In genomic region chr7:89511900-89512299, GRCh38 we compare ENCODE assay signal across 20 cellular contexts.
DNase-seq lines count a peak whose midpoint lies in the region; ATAC-seq, FAIRE-seq and TF ChIP-seq lines count a peak whose summit lies in the region.
"Had no signal": no experiment of that assay in that cellular context is flagged by ENCODE, and none has a peak within 500 bp of the region (broad histone marks: within the 10 kb centered on the region; RNA-seq: fewer than 3 reads in every experiment).

No MANE protein-coding gene starts in this region.

- no peak for FAIRE-seq in frontal cortex (lab: Jason Lieb, UNC)
- FAIRE-seq: D721Med, GM12891, GM19239 had no signal

- peak; percentile 81 for DNase-seq in NCI-H82 (lab: John Stamatoyannopoulos, UW)
- peak; percentile 62 for DNase-seq in NCI-H82 treated with DMSO at 0.1 percent for 48 hours (lab: John Stamatoyannopoulos, UW; ENCODE audit: unreplicated experiment)
- DNase-seq in WERI-Rb-1, result peak; percentile 6
- DNase-seq in frontal cortex (ENCODE audit: low spot score in 2 of 2), result no peak
- no peak for DNase-seq in NCI-H2171 (lab: John Stamatoyannopoulos, UW)
- DNase-seq: 8988T; ACHN; BE2C; C1 segment of cervical spinal cord; Caco-2; Calu3; CD4-positive, alpha-beta memory T cell; CD4-positive, CD25-positive, alpha-beta regulatory T cell; DMS79 treated with DMSO at 0.1 percent for 48 hours; GF-D8 had no signal

- no peaks in the 10 kb centered on the region for H3K9me3 ChIP-seq in WERI-Rb-1 (ENCODE audit: severe bottlenecking)
- H3K9me3 ChIP-seq: BE2C, BLaER1, Caco-2 had no signal

- TF ChIP-seq CTCF in WERI-Rb-1 (IDR thresholded peaks at IDR 0.05; ENCODE audit: low read depth, low read length), result no peak

- no peak overlapping the region for H3K27ac ChIP-seq in WERI-Rb-1
- H3K27ac ChIP-seq: BLaER1 had no signal

- no peak overlapping the region for H3K4me3 ChIP-seq in WERI-Rb-1 (ENCODE audit: low read depth, low read length)
- H3K4me3 ChIP-seq: BLaER1 had no signal

- no peaks in the 10 kb centered on the region for H3K27me3 ChIP-seq in WERI-Rb-1 (ENCODE audit: insufficient read depth, low read depth, severe bottlenecking)
- H3K27me3 ChIP-seq: BE2C, BLaER1 had no signal

- no peak for ATAC-seq in HG03565 (IDR thresholded peaks at IDR 0.05; ENCODE audit: unreplicated experiment)

- no peaks in the 10 kb centered on the region for H3K36me3 ChIP-seq in WERI-Rb-1
- H3K36me3 ChIP-seq: BE2C, BLaER1 had no signal

Comparison
In these comparisons a context has a peak if more than half of its experiments do, and no peak if none do; other contexts are left out.
1. DNase-seq: peak in NCI-H82 (single experiment), NCI-H82 treated with DMSO at 0.1 percent for 48 hours (single experiment) and WERI-Rb-1 (single experiment); none in frontal cortex (0 of 2) and NCI-H2171 (single experiment).